Comparison of ENCODE assay signal across 8 cellular contexts in genomic region chr12:92146865-92147264, GRCh38. TPM values are rescaled to one million over a fixed set of nuclear protein-coding genes. Genes with fewer than 3 reads are reported as not detected.
DNase-seq lines count a peak whose midpoint lies in the region; ATAC-seq, FAIRE-seq and TF ChIP-seq lines count a peak whose summit lies in the region.

No MANE protein-coding gene starts in this region.

- 0 out of 2 replicates have a peak overlapping the region, but pooled peaks have one; percentile 15 for H3K18ac ChIP-seq in H1 (ENCODE audit: extremely low read depth, low read length)

- H2BK120ac ChIP-seq in H1 (replicated peaks; ENCODE audit: low read depth, low read length), result no peak overlapping the region

- H3K27ac Mint-ChIP-seq in Calu3 (ENCODE audit: unreplicated experiment) (peak overlapping the region; percentile 99), osteocyte (ENCODE audit: unreplicated experiment) (peak overlapping the region; percentile 97)

- H3K4ac ChIP-seq in H1 (replicated peaks; ENCODE audit: insufficient read length, low read depth, low read length), result no peak overlapping the region

- CTCF ChIA-PET in Calu3 (lab: Charles Lee) (interaction anchor here (0.6 to 2.1 kb wide), 6 partner anchors 12 to 400 kb away, joined by 3 to 9 read pairs (median 3); no protein-coding TSS in a partner anchor), H1 (lab: Charles Lee; ENCODE audit: partially characterized antibody) (interaction anchor here (1.0 to 1.7 kb wide), 2 partner anchors 9 to 16 kb away, joined by 3 to 8 read pairs; no protein-coding TSS in a partner anchor)

- H2AFZ ChIP-seq in H1 (ENCODE audit: low read length), result no peak overlapping the region

- H3K9ac ChIP-seq in H1 (replicated peaks in 1 of 4; ENCODE audit: extremely low read depth in 1 of 4, low read depth in 3 of 4, low read length in 3 of 4), result peak overlapping the region in 2 of 4 experiments; percentile 50 to 90; a peak in 5 of 7 replicates

- H3K36me3 ChIP-seq in H1 (ENCODE audit: control insufficient read depth in 2 of 4, insufficient read depth in 4 of 4, low read length in 3 of 4), result peaks cover 0 to 19% (median 2%) of the 10 kb centered on the region in 4 experiments; a peak in 2 of 8 replicates

- H4K5ac ChIP-seq in H1 (ENCODE audit: insufficient read length, low read depth, low read length), result no peak overlapping the region

- H4K20me1 ChIP-seq in H1 (replicated peaks in 1 of 2; ENCODE audit: control insufficient read depth in 1 of 2, insufficient read depth in 2 of 2, low read length in 2 of 2), result peaks cover 10 to 13% of the 10 kb centered on the region in 2 experiments

- H3K27ac ChIP-seq in H1 (ENCODE audit: low read depth, low read length), result no peak overlapping the region

- no peak overlapping the region for H3K14ac ChIP-seq in H1 (ENCODE audit: insufficient read length)

- no peak overlapping the region for H4K8ac ChIP-seq in H1 (ENCODE audit: extremely low read depth, insufficient read depth, low read length)

- H3K23me2 ChIP-seq in H1 (ENCODE audit: low read depth, low read length), result no peaks in the 10 kb centered on the region; the same call in 1 of the 2 replicates

- H3K23ac ChIP-seq in H1 (ENCODE audit: insufficient read length), result no peak overlapping the region

- intact Hi-C loops in Calu3 (cut with micrococcal nuclease; ENCODE audit: unreplicated experiment), result loop anchor here (1.0 to 10.0 kb wide), 6 partner anchors 61 to 423 kb away; no protein-coding TSS in a partner anchor

- H3K27me3 Mint-ChIP-seq in Calu3 (ENCODE audit: unreplicated experiment) (peaks cover 10% of the 10 kb centered on the region), osteocyte (ENCODE audit: unreplicated experiment) (no peaks in the 10 kb centered on the region)

- H3K4me2 ChIP-seq in H1 (ENCODE audit: insufficient read depth in 1 of 2, low read depth in 2 of 2, low read length in 2 of 2), result peak overlapping the region; percentile 66 to 84

- no peak overlapping the region for H2BK5ac ChIP-seq in H1 (ENCODE audit: low read depth, low read length)

- H3K4me3 ChIP-seq in H1 (ENCODE audit: extremely low read depth in 1 of 4, insufficient read depth in 2 of 4, low read depth in 3 of 4, low read length in 4 of 4), result peak overlapping the region; percentile 77 to 85 (median 84)

- TF ChIP-seq RAD21 in H1 (IDR thresholded peaks at IDR 0.05 in 1 of 2, conservative IDR thresholded peaks at IDR 0.05 in 1 of 2; ENCODE audit: low read depth in 2 of 2, low read length in 2 of 2), result no peak

- H4K91ac ChIP-seq in H1 (replicated peaks; ENCODE audit: insufficient read length, low read length), result no peak overlapping the region

- DNase-seq in Calu3, result no peak
- peak; percentile 70 for DNase-seq in NCI-H2171 (lab: John Stamatoyannopoulos, UW)
- DNase-seq in H1 (ENCODE audit: low read depth in 1 of 2, low spot score in 2 of 2), result no peak
- DNase-seq in osteocyte (ENCODE audit: extremely low spot score, unreplicated experiment), result no peak
- no peak for DNase-seq in NK-92 (lab: John Stamatoyannopoulos, UW; ENCODE audit: unreplicated experiment)
- no peak for DNase-seq in medulla oblongata (ENCODE audit: extremely low spot score)

- no peak overlapping the region; the same call in 1 of the 2 replicates for H2BK12ac ChIP-seq in H1 (ENCODE audit: low read depth, low read length)

- no peak for TF ChIP-seq CTCF in Calu3 (IDR thresholded peaks at IDR 0.05; ENCODE audit: unreplicated experiment)
- TF ChIP-seq CTCF in H1 (IDR thresholded peaks at IDR 0.05; ENCODE audit: control extremely low read depth in 1 of 3, insufficient read depth in 1 of 3, low read depth in 1 of 3, low read length in 3 of 3), result no peak
- no peak for TF ChIP-seq CTCF in osteocyte (IDR thresholded peaks at IDR 0.05)

- H3K36me3 Mint-ChIP-seq in Calu3 (ENCODE audit: insufficient read depth, unreplicated experiment) (peaks cover 59% of the 10 kb centered on the region), osteocyte (ENCODE audit: unreplicated experiment) (peaks cover 22% of the 10 kb centered on the region)

- ATAC-seq in HG03521 (IDR thresholded peaks at IDR 0.05; ENCODE audit: unreplicated experiment), result no peak
- no peak for ATAC-seq in HG03095 (IDR thresholded peaks at IDR 0.05; ENCODE audit: unreplicated experiment)

- no peak overlapping the region for H2AK5ac ChIP-seq in H1 (ENCODE audit: low read depth, low read length)

- H3K4me1 Mint-ChIP-seq in Calu3 (ENCODE audit: low read depth, unreplicated experiment) (peaks cover 17% of the 10 kb centered on the region), osteocyte (ENCODE audit: unreplicated experiment) (peaks cover 36% of the 10 kb centered on the region)

- no peak overlapping the region for H2BK20ac ChIP-seq in H1 (ENCODE audit: low read length)

- BruUV-seq in Calu3 (replicated peaks; lab: Mats Ljungman, UMichigan), result no TSS peak

- no peak for FAIRE-seq in H1 (lab: Jason Lieb, UNC)

- POLR2A ChIA-PET in H1 (lab: Charles Lee; ENCODE audit: partially characterized antibody), result interaction anchor here (0.7 to 4.8 kb wide), 15 partner anchors 9 to 766 kb away, joined by 3 to 119 read pairs (median 5); no protein-coding TSS in a partner anchor

- H3K27me3 ChIP-seq in H1 (replicated peaks in 1 of 4; ENCODE audit: control insufficient read depth in 3 of 4, extremely low read depth in 1 of 4, insufficient read depth in 3 of 4, low read length in 3 of 4), result no peaks in the 10 kb centered on the region

- 20% methylated on average over 3 of the region's 3 CpGs; no CpG with 5 or more reads in 1 of the 2 experiments for WGBS in H1 (ENCODE audit: extremely low coverage in 1 of 2, insufficient coverage in 1 of 2, insufficient read length in 1 of 2, insufficient replicate concordance in 2 of 2, low coverage in 1 of 2, low lambda C conversion rate in 2 of 2, missing lambda C conversion rate in 1 of 2), 2 experiments

- no peak overlapping the region for H2BK15ac ChIP-seq in H1 (ENCODE audit: low read length)

- H3K79me1 ChIP-seq in H1 (ENCODE audit: low read depth, low read length), result no peaks in the 10 kb centered on the region

- H3K4me3 Mint-ChIP-seq in Calu3 (ENCODE audit: low read depth, unreplicated experiment) (peak overlapping the region; percentile 87), osteocyte (ENCODE audit: unreplicated experiment) (peak overlapping the region; percentile 99)

- H3K9me3 ChIP-seq in H1 (ENCODE audit: insufficient read depth in 2 of 2, low read depth in 1 of 2, low read length in 1 of 2), result no peaks in the 10 kb centered on the region

- H3K9me3 Mint-ChIP-seq in Calu3 (ENCODE audit: low read depth, unreplicated experiment) (peaks cover 2% of the 10 kb centered on the region), osteocyte (ENCODE audit: unreplicated experiment) (no peaks in the 10 kb centered on the region)

- no peak for TF ChIP-seq EP300 in H1 (IDR thresholded peaks at IDR 0.05; ENCODE audit: borderline replicate concordance in 1 of 2, low read depth in 2 of 2, low read length in 2 of 2)

- H3K56ac ChIP-seq in H1 (replicated peaks; ENCODE audit: insufficient read length, low read depth, low read length), result no peak overlapping the region

- peaks cover 9 to 35% of the 10 kb centered on the region in 2 experiments for H3K79me2 ChIP-seq in H1 (ENCODE audit: control insufficient read depth in 1 of 2, insufficient read depth in 2 of 2, low read length in 2 of 2)

- peaks cover 2 to 4% (median 3%) of the 10 kb centered on the region in 4 experiments; a peak in 4 of 7 replicates for H3K4me1 ChIP-seq in H1 (replicated peaks in 1 of 4; ENCODE audit: control insufficient read depth in 3 of 4, insufficient read depth in 4 of 4, low read length in 3 of 4)

- no peak for TF ChIP-seq POLR2A in H1 (IDR thresholded peaks at IDR 0.05; ENCODE audit: control extremely low read depth in 1 of 2, low read depth in 2 of 2, low read length in 2 of 2)

TF ChIP-seq in H1, 55 proteins besides CTCF, POLR2A, EP300 and RAD21:
- no peak for TF ChIP-seq BRCA1 (IDR thresholded peaks at IDR 0.05; ENCODE audit: low read depth, low read length)
- no peak for TF ChIP-seq SP2 (IDR thresholded peaks at IDR 0.05; ENCODE audit: low read length)
- TF ChIP-seq POU5F1 (IDR thresholded peaks at IDR 0.05; ENCODE audit: low read depth, low read length), result no peak
TF ChIP-seq in H1: peak in this region for 0.

RNA-seq across cellular contexts. Expression of gene BTG1, which starts 1.2 kb away (rescaled TPM):
- 123 and 131 TPM in 2 replicates for total RNA-seq in Calu3 (2022)
- 31.6 and 32.7 TPM in 2 replicates for total RNA-seq in H1 (2021; fragmentation: NEBNext Ultra II Directional; extraction: Animal tissue kit (Norgen Biotek cat#: 25700))
- 12.6 and 17.1 TPM in 2 replicates for polyA plus RNA-seq in H1 (2011; rRNA removed)
- polyA plus RNA-seq in H1 (2011; cell fraction: cytosol; rRNA removed), result 9.2 TPM
- polyA plus RNA-seq in H1 (2011; cell fraction: nucleus; rRNA removed), result 19.1 TPM
- 13.3 to 26.4 TPM (median 23.4 TPM) in 4 replicates for polyA plus RNA-seq in H1 (2012, experiment 1 of 2)
- 4.8 TPM for polyA plus RNA-seq in H1 (2012, experiment 2 of 2)
- polyA plus RNA-seq in H1 (2013, experiment 1 of 2), result 13.8 TPM
- polyA plus RNA-seq in H1 (2013, experiment 2 of 2), result 13.5 TPM
- polyA minus RNA-seq in H1 (2011; rRNA and poly(A)+ RNA removed), result 46.7 and 47.2 TPM in 2 replicates
- polyA minus RNA-seq in H1 (2011; cell fraction: cytosol; rRNA and poly(A)+ RNA removed), result 21.7 TPM
- 48.2 TPM for polyA minus RNA-seq in H1 (2011; cell fraction: nucleus; rRNA and poly(A)+ RNA removed)
- total RNA-seq in osteocyte, result 107 and 121 TPM in 2 replicates
